ENCODE assay signal across 12 cellular contexts in the genomic region with DNA sequence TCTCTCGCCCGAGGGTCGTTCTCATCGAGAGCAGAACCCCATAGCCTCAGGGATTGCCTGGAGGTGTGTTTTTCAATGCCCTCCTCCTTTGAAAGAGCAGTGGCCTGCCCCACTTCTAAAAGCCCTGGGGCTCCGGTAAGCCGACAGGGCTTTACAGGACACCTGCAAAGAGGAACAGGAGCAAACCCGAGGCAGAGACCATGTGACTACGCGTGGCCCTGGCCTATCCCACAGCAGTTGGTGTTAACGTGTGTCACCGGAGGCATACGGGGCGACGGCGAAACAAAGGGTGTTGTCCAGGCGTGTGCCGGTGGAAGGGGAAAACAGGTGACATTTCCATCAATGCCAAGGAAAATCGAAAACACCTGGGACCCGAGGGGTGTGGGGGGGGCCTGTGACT.
DNase-seq lines count a peak whose midpoint lies in the region; ATAC-seq and TF ChIP-seq lines count a peak whose summit lies in the region.
"Had no signal": no experiment of that assay in that cellular context is flagged by ENCODE, and none has a peak within 500 bp of the region (broad histone marks: within the 10 kb centered on the region; RNA-seq: fewer than 3 reads in every experiment).

No MANE protein-coding gene starts in this region.

- peak overlapping the region; percentile 41 for H2AFZ ChIP-seq in osteoblast (ENCODE audit: low read length)

- H3K4me2 ChIP-seq in osteoblast (ENCODE audit: insufficient read depth, low read length) = no peak overlapping the region
- H3K4me2 ChIP-seq: KMS-11 had no signal

- intact Hi-C loops in CD4-positive, alpha-beta T cell (cut with DNase I, micrococcal nuclease) = no loop called here

- peak overlapping the region; percentile 85 for H3K4me3 Mint-ChIP-seq in CD4-positive, alpha-beta T cell
- peak overlapping the region in 2 of 4 donors; percentile 42 to 92 for H3K4me3 Mint-ChIP-seq in IgD-negative memory B cell

- H3K9me3 ChIP-seq in CD4-positive, alpha-beta T cell (ENCODE audit: control insufficient read depth, low read length) = no peaks in the 10 kb centered on the region
- no peaks in the 10 kb centered on the region for H3K9me3 ChIP-seq in osteoblast (ENCODE audit: low read depth, low read length)

- TF ChIP-seq CTCF in CD4-positive, alpha-beta T cell (IDR thresholded peaks at IDR 0.05) = no peak
- no peak for TF ChIP-seq CTCF in coronary artery (IDR thresholded peaks at IDR 0.05)
- no peak for TF ChIP-seq CTCF in osteoblast (IDR thresholded peaks at IDR 0.05; ENCODE audit: extremely low read depth, low read depth, low read length)

- DNase-seq in CD4-positive, alpha-beta T cell = no peak
- DNase-seq in coronary artery (ENCODE audit: low spot score) = no peak
- DNase-seq in osteoblast (ENCODE audit: insufficient read length, low spot score, missing footprints) = peak; percentile 48
- no peak for DNase-seq in Ammon's horn (ENCODE audit: low spot score)
- DNase-seq in NCI-H2107 (lab: John Stamatoyannopoulos, UW) = no peak
- no peak for DNase-seq in stimulated activated CD4-positive, alpha-beta T cell treated with anti-CD3 and anti-CD28 coated beads, Interleukin-1b, Interleukin-23, amount 100 ng/mL, for 48 hours
- DNase-seq: NCI-H226, SHP77 treated with DMSO at 0.1 percent for 48 hours had no signal

- H3K4me1 ChIP-seq in osteoblast (ENCODE audit: insufficient read depth, low read length) = no peaks in the 10 kb centered on the region

- H4K20me1 ChIP-seq in osteoblast (ENCODE audit: insufficient read depth, low read length) = no peaks in the 10 kb centered on the region

- H3K27me3 Mint-ChIP-seq in CD4-positive, alpha-beta T cell = no peaks in the 10 kb centered on the region
- H3K27me3 Mint-ChIP-seq in IgD-negative memory B cell = no peaks in the 10 kb centered on the region

- H3K27ac Mint-ChIP-seq in CD4-positive, alpha-beta T cell = no peak overlapping the region
- H3K27ac Mint-ChIP-seq in IgD-negative memory B cell = peak overlapping the region in 2 of 3 donors; percentile 67 to 84

- POLR2A ChIA-PET in CD4-positive, alpha-beta T cell (lab: Charles Lee) = no interaction called here

- CTCF ChIA-PET in CD4-positive, alpha-beta T cell (lab: Charles Lee) = no interaction called here

- no peaks in the 10 kb centered on the region for H3K36me3 Mint-ChIP-seq in CD4-positive, alpha-beta T cell (ENCODE audit: low read depth)
- H3K36me3 Mint-ChIP-seq in IgD-negative memory B cell = no peaks in the 10 kb centered on the region

- ATAC-seq in CD4-positive, alpha-beta T cell (ENCODE audit: poor library complexity) = no peak
- ATAC-seq in HG03135 (IDR thresholded peaks at IDR 0.05; ENCODE audit: unreplicated experiment) = no peak

- H3K9me3 Mint-ChIP-seq in CD4-positive, alpha-beta T cell = no peaks in the 10 kb centered on the region
- peaks cover 0 to 8% (median 0%) of the 10 kb centered on the region in 3 donors for H3K9me3 Mint-ChIP-seq in IgD-negative memory B cell

- H3K79me2 ChIP-seq in osteoblast (ENCODE audit: insufficient read depth, low read length) = no peaks in the 10 kb centered on the region

- no peaks in the 10 kb centered on the region for H3K36me3 ChIP-seq in osteoblast (ENCODE audit: insufficient read depth, low read length)
- H3K36me3 ChIP-seq: brain microvascular endothelial cell had no signal

- H3K4me1 Mint-ChIP-seq in CD4-positive, alpha-beta T cell (ENCODE audit: low read depth) = peaks cover 11% of the 10 kb centered on the region
- peaks cover 0 to 10% (median 8%) of the 10 kb centered on the region in 3 donors for H3K4me1 Mint-ChIP-seq in IgD-negative memory B cell

- H3K4me3 ChIP-seq in coronary artery (peak overlapping the region; percentile 47), osteoblast (ENCODE audit: insufficient read depth, low read length) (no peak overlapping the region)

- no peaks in the 10 kb centered on the region for H3K27me3 ChIP-seq in CD4-positive, alpha-beta T cell (ENCODE audit: control insufficient read depth, insufficient read depth, low read length)
- no peaks in the 10 kb centered on the region for H3K27me3 ChIP-seq in osteoblast (ENCODE audit: insufficient read depth, low read length)
- H3K27me3 ChIP-seq: brain microvascular endothelial cell had no signal

- no peak overlapping the region for H3K27ac ChIP-seq in CD4-positive, alpha-beta T cell (ENCODE audit: low read depth, low read length)
- H3K27ac ChIP-seq in coronary artery (no peak overlapping the region), osteoblast (ENCODE audit: low read depth, low read length) (no peak overlapping the region)
- H3K27ac ChIP-seq: brain microvascular endothelial cell, KMS-11 had no signal
